11 cellular contexts compared by ENCODE assay signal in the genomic region with DNA sequence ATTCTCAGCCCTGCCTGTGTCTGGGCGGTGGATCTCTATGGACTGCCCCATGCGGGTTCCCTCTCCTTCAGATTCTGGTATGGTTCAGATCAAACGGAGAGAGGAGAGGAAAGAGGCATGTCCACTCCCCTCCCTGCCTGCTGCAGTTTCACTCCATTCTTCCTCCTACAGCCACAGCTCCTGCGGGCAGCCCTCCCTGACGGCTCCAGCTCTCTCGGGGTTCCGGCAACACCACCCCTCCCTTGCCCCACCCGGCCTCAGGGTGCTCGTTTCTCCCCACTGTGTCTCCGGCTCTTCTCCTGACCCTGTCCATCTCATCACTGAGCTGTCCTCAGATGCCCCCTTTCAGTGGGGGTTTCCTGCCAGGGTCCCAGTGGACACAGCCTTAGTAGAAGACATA. TPM values are rescaled to one million over a fixed set of nuclear protein-coding genes. Genes with fewer than 3 reads are reported as not detected.
"Had no signal": no experiment of that assay in that cellular context is flagged by ENCODE, and none has a peak within 500 bp of the region (broad histone marks: within the 10 kb centered on the region; RNA-seq: fewer than 3 reads in every experiment).

No MANE protein-coding gene starts in this region.

- H3K9me3 ChIP-seq: HAP-1 had no signal

- H3K4me1 Mint-ChIP-seq: IgD-negative memory B cell had no signal

- ATAC-seq: HCT116, HepG2 had no signal

- H3K27ac ChIP-seq: GM23248, HL-60 had no signal

- H3K4me1 ChIP-seq: HAP-1 had no signal

- DNase-seq: GM23248, GOT3, H7, HFFc6 had no signal

- H3K9me3 Mint-ChIP-seq: HFFc6, IgD-negative memory B cell had no signal

- H3K27ac Mint-ChIP-seq: HFFc6, IgD-negative memory B cell had no signal

- H3K36me3 ChIP-seq: HAP-1 had no signal

- H3K4me3 ChIP-seq: GM23248, HAP-1 had no signal

- H3K4me3 Mint-ChIP-seq: HFFc6, IgD-negative memory B cell had no signal

RNA-seq across cellular contexts. Expression of a gene that starts 13.9 kb away (rescaled TPM):
- total RNA-seq: GM23248, H4, HepG2, HFFc6, HT1080 had no signal
- polyA plus RNA-seq: HepG2, IgD-negative memory B cell had no signal
